ENCODE assay signal across 14 cellular contexts in the genomic region with DNA sequence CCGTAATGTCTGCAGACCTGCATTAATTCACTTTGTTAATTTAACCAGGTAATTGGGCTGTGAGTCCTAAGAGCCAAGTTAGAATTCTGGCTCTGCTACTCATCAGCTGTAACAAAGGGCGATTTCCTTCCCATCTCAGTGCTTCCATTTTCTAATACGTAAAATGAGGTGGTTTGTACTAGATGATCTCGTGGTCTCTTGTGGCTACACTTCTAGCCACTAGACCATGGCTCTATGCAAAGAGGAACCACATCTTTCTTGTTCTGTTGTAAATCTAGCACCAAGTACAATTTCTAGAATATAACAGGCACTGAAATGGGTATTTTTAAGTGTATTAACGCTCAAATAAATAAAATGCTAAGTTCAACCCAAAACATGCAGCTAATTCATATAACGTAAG.
DNase-seq lines count a peak whose midpoint lies in the region; ATAC-seq and TF ChIP-seq lines count a peak whose summit lies in the region.
"Had no signal": no experiment of that assay in that cellular context is flagged by ENCODE, and none has a peak within 500 bp of the region (broad histone marks: within the 10 kb centered on the region; RNA-seq: fewer than 3 reads in every experiment).

No MANE protein-coding gene starts in this region.

- ATAC-seq in GM19397 (IDR thresholded peaks at IDR 0.05; ENCODE audit: unreplicated experiment) (peak; percentile 89), HG02852 (IDR thresholded peaks at IDR 0.05; ENCODE audit: unreplicated experiment) (peak; percentile 81), HG03520 (IDR thresholded peaks at IDR 0.05; ENCODE audit: unreplicated experiment) (peak; percentile 75)
- ATAC-seq: esophagus mucosa had no signal

- H3K4me1 ChIP-seq in SJCRH30, result peaks cover 4% of the 10 kb centered on the region; the same call in 1 of the 2 replicates
- H3K4me1 ChIP-seq: adrenal gland had no signal

- no peaks in the 10 kb centered on the region for H3K36me3 ChIP-seq in SJCRH30
- H3K36me3 ChIP-seq: adrenal gland had no signal

- H3K27me3 ChIP-seq in SJCRH30, result no peaks in the 10 kb centered on the region
- H3K27me3 ChIP-seq: adrenal gland had no signal

- peaks cover 2% of the 10 kb centered on the region; the same call in 1 of the 2 replicates for H3K9me3 ChIP-seq in SJCRH30 (replicated peaks)
- H3K9me3 ChIP-seq: adrenal gland had no signal

- DNase-seq in GM12865 (ENCODE audit: low read depth) (peak; percentile 60), activated gamma-delta T cell (lab: John Stamatoyannopoulos, UW) (no peak), SJCRH30 (no peak), CD1c-positive myeloid dendritic cell (ENCODE audit: extremely low spot score) (no peak)
- no peak for DNase-seq in activated T-cell treated with anti-CD3 and anti-CD28 coated beads, Interleukin-2, amount 50 U/mL, for 1 hour
- DNase-seq: activated T-cell treated with anti-CD3 and anti-CD28 coated beads, Interleukin-2, amount 50 U/mL, for 24 hours; adrenal gland; hippocampal formation; Kasumi-1; stimulated activated CD4-positive, alpha-beta T cell treated with anti-CD3 and anti-CD28 coated beads, Interleukin-2, amount 100 ng/mL, for 24 hours had no signal

- no peak overlapping the region for H3K4me3 ChIP-seq in GM12865 (ENCODE audit: low read depth, low read length)
- H3K4me3 ChIP-seq in SJCRH30, result no peak overlapping the region
- H3K4me3 ChIP-seq: adrenal gland had no signal

- no peak for TF ChIP-seq CTCF in GM12865 (IDR thresholded peaks at IDR 0.05; ENCODE audit: insufficient read depth, low read depth, low read length, missing control alignments)

- no peak overlapping the region for H3K27ac ChIP-seq in SJCRH30
- H3K27ac ChIP-seq: adrenal gland had no signal
